Comparison of ENCODE assay signal across 8 cellular contexts in the genomic region with DNA sequence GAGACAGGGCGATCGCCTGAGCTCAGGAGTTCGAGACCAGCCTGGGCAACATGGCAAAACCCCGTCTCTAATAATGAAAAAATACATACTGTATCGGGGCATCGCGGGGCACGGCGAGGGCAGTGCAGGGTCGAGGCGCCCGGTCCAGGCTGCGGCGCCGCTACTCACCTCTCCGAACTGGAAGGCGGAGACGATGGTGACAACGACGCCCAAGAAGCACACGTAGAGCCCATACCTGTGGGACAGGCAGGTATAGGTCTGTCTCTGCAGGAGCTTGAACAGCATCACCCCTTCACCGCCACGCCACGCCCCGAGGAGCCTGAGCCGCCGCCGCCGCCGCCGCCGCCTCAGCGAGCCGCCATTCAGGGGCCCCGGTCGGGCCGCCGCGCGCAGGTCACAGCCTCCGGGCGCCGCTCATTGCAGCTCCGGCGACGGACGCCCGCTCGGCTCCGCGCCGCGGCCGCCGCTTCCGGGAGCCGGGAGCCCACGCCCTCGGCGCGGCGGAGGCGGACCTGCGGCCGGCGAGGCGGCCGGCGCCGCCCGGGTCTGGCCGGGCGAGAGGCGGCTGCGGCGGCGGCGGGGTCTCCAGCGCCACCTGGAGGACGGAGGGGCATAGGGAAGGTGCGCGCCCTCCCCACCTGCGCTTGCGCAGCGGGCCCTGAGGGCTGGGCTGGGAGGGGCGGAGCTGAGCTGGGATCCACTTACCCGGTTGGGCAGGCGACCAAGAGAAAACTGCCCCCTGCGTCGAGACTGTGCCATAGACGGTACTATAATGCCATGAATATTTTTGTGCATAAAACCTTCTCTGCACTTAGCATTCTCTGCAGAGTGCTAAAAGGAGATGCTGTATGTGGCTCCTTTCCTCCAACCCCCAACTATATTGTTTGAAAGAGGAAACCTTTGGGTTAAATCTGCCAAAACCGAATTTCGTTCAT. TPM values are rescaled to one million over a fixed set of nuclear protein-coding genes. Genes with fewer than 3 reads are reported as not detected.
A peak's percentile ranks its signal among the peaks of the same experiment; 100 is the strongest.
DNase-seq lines count a peak whose midpoint lies in the region; TF ChIP-seq lines count a peak whose summit lies in the region.

A gene (minus strand): TSS at position 569 of the 935 bp plus-strand sequence. CDS start 284 bp downstream, at position 285.

- 0 out of 2 replicates have a peak, but pooled peaks cover 2% of the 10 kb centered on the region for H3K9me3 ChIP-seq in HAP-1
- H3K9me3 ChIP-seq in neuron (ENCODE audit: low read length) = no peaks in the 10 kb centered on the region

- in situ Hi-C loops in HAP-1 (cut with MboI; ENCODE audit: low sequenced_read_pairs) = loop anchor here (10.0 kb wide), 1 partner anchor 416 kb away; no protein-coding TSS in a partner anchor

- peak; percentile 47 for TF ChIP-seq CTCF in foreskin fibroblast (IDR thresholded peaks at IDR 0.05; ENCODE audit: low read depth, low read length)

- no peaks in the 10 kb centered on the region for H3K27me3 ChIP-seq in HAP-1 (ENCODE audit: low read depth)
- no peaks in the 10 kb centered on the region for H3K27me3 ChIP-seq in neuron (ENCODE audit: insufficient read depth, low read length)

- H2AFZ ChIP-seq in neuron (ENCODE audit: low read depth, low read length) = peak within 1 kb of the TSS; percentile 85

- peak; percentile 99 for DNase-seq in GM03348 (ENCODE audit: low spot score)
- DNase-seq in HAP-1 (ENCODE audit: low spot score in 2 of 2) = peak; percentile 92 to 96
- peak; percentile 85 for DNase-seq in M059J (ENCODE audit: low read depth)
- peak; percentile 84 to 87 for DNase-seq in SHP77 (lab: John Stamatoyannopoulos, UW)
- DNase-seq in activated gamma-delta T cell (lab: John Stamatoyannopoulos, UW) = peak; percentile 95
- peak; percentile 90 to 98 for DNase-seq in foreskin fibroblast
- peak; percentile 75 for DNase-seq in stromal cell of bone marrow (ENCODE audit: low read depth)

- H3K4me3 ChIP-seq in HAP-1 (peak within 1 kb of the TSS; percentile 74), foreskin fibroblast (ENCODE audit: low read depth in 1 of 2, low read length in 2 of 2) (peak within 1 kb of the TSS; percentile 94 to 96), neuron (ENCODE audit: low read length) (peak within 1 kb of the TSS; percentile 77)

- H3K4me1 ChIP-seq in HAP-1 (peaks cover 24% of the 10 kb centered on the region), neuron (ENCODE audit: insufficient read depth, low read length) (peaks cover 6% of the 10 kb centered on the region)

- no peaks in the 10 kb centered on the region for H3K36me3 ChIP-seq in HAP-1 (replicated peaks)
- H3K36me3 ChIP-seq in neuron (ENCODE audit: insufficient read depth, low read length) = no peaks in the 10 kb centered on the region

RNA-seq across cellular contexts. Expression of the gene that starts here (rescaled TPM):
- 13.7 and 22.3 TPM in 2 replicates for total RNA-seq in M059J (2014; rRNA removed; shearing (Covaris generic))

Comparison
In these comparisons a context has a peak if more than half of its experiments do, and no peak if none do; other contexts are left out.
1. Peak in every context shown above with its lines: DNase-seq and H3K4me3 ChIP-seq.